In the genomic region with DNA sequence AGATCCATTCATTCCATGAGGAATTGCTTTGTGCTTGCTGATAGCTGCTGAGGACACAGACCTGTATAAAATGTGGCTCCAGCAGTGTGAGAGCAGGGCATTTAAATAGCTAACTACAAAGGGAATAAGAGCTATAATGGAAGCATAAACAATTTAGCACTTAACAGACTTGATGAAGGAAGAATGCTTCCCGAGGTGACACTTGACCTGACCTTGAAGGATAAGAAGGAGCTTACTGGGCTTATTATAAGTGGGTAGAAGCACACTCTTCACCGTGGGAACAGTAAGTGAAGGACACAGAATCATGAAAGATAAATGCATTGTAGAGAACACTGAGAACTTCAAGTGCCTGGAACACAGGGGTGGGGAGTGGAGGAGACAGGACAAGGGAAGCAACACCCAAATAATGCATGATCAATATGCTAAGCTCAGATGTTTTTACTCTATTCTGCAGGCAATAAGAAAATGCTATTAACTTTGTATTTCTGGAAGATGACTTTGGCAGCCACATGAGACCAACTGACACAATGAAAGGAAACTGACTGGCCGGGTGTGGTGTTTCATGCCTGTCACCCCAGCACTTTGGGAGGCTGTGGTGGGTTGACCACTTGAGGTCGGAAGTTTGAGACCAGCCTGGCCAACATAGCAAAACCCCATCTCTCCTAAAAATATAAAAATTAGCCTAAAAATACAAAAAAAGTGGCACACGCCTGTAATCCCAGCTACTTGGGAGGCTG, we compare ENCODE assay signal across 22 cellular contexts.
DNase-seq lines count a peak whose midpoint lies in the region; ATAC-seq and TF ChIP-seq lines count a peak whose summit lies in the region.
"Had no signal": no experiment of that assay in that cellular context is flagged by ENCODE, and none has a peak within 500 bp of the region (broad histone marks: within the 10 kb centered on the region; RNA-seq: fewer than 3 reads in every experiment).

No MANE protein-coding gene starts in this region.

- no peak overlapping the region for H3K9ac ChIP-seq in mesenchymal stem cell (ENCODE audit: low read length)

- H3K36me3 ChIP-seq in heart left ventricle (no peaks in the 10 kb centered on the region), right atrium auricular region (no peaks in the 10 kb centered on the region), mesenchymal stem cell (ENCODE audit: control insufficient read depth in 1 of 2, insufficient read depth in 2 of 2, low read depth in 1 of 2, low read length in 2 of 2) (no peaks in the 10 kb centered on the region), ovary (no peaks in the 10 kb centered on the region)
- H3K36me3 ChIP-seq: BE2C, MG63 had no signal

- no peak overlapping the region for H3K23ac ChIP-seq in mesenchymal stem cell (ENCODE audit: low read length in 2 of 2)

- H3K36me3 Mint-ChIP-seq in T-helper 17 cell (ENCODE audit: low read depth) = no peaks in the 10 kb centered on the region
- H3K36me3 Mint-ChIP-seq in nephron progenitor cell (ENCODE audit: low read depth) = peaks cover 7% of the 10 kb centered on the region
- no peaks in the 10 kb centered on the region for H3K36me3 Mint-ChIP-seq in type B pancreatic cell

- no peak overlapping the region for H3K4ac ChIP-seq in mesenchymal stem cell (ENCODE audit: low read depth in 1 of 2, low read length in 2 of 2)

- H3K27ac ChIP-seq in heart left ventricle = peak overlapping the region in 11 of 12 donors; percentile 15 to 73 (median 59)
- H3K27ac ChIP-seq in right atrium auricular region = peak overlapping the region in 1 of 2 donors; percentile 12
- H3K27ac ChIP-seq in mesenchymal stem cell (ENCODE audit: low read length, poor library complexity, severe bottlenecking) = no peak overlapping the region
- H3K27ac ChIP-seq in ovary = no peak overlapping the region
- H3K27ac ChIP-seq: A549 had no signal

- DNase-seq in heart left ventricle = peak in 3 of 5 donors; percentile 20 to 40 (median 30)
- no peak for DNase-seq in right atrium auricular region (ENCODE audit: low spot score)
- DNase-seq in T-helper 17 cell = no peak
- peak; percentile 44 for DNase-seq in mesenchymal stem cell
- no peak for DNase-seq in occipital lobe (lab: John Stamatoyannopoulos, UW)
- no peak for DNase-seq in ovary
- no peak for DNase-seq in nephron progenitor cell
- DNase-seq in type B pancreatic cell (ENCODE audit: extremely low spot score, unreplicated experiment) = no peak
- DNase-seq: BE2C, DMS79, Kasumi-1, MG63, NCI-H1048, NCI-H2029, NCI-H2171, NCI-H345, NCI-H526, PC-3, RPMI8226 had no signal

- peaks cover 21% of the 10 kb centered on the region for H3K79me1 ChIP-seq in mesenchymal stem cell (replicated peaks; ENCODE audit: low read length, poor library complexity, severe bottlenecking)

- no peak overlapping the region for H2BK12ac ChIP-seq in mesenchymal stem cell (ENCODE audit: low read length in 2 of 2)

- no peak overlapping the region for H2BK120ac ChIP-seq in mesenchymal stem cell (ENCODE audit: low read depth, low read length)

- no peak overlapping the region for H2BK5ac ChIP-seq in mesenchymal stem cell (ENCODE audit: low read depth, low read length, poor library complexity, severe bottlenecking)

- H3K9me3 Mint-ChIP-seq in nephron progenitor cell (peaks cover 3% of the 10 kb centered on the region), type B pancreatic cell (peaks cover 15% of the 10 kb centered on the region)

- no peak overlapping the region for H2AK5ac ChIP-seq in mesenchymal stem cell (ENCODE audit: low read length, severe bottlenecking)

- no peak overlapping the region for H2AFZ ChIP-seq in mesenchymal stem cell (ENCODE audit: low read depth, low read length)

- H3K27ac Mint-ChIP-seq in T-helper 17 cell (peak overlapping the region; percentile 86), nephron progenitor cell (no peak overlapping the region), type B pancreatic cell (no peak overlapping the region)

- TF ChIP-seq CTCF in heart left ventricle (IDR thresholded peaks at IDR 0.05) = no peak
- TF ChIP-seq CTCF in right atrium auricular region (IDR thresholded peaks at IDR 0.05) = no peak
- TF ChIP-seq CTCF in ovary (IDR thresholded peaks at IDR 0.05) = no peak
- TF ChIP-seq CTCF in nephron progenitor cell (IDR thresholded peaks at IDR 0.05) = no peak
- TF ChIP-seq CTCF in type B pancreatic cell (conservative IDR thresholded peaks at IDR 0.05) = no peak

- H3K4me2 ChIP-seq in mesenchymal stem cell (ENCODE audit: low read length, poor library complexity, severe bottlenecking) = no peak overlapping the region
- H3K4me2 ChIP-seq: A549 had no signal

- no peak overlapping the region for H4K8ac ChIP-seq in mesenchymal stem cell (ENCODE audit: low read length)

- TF ChIP-seq EP300 in ovary (IDR thresholded peaks at IDR 0.05) = no peak

- no peak overlapping the region for H2BK15ac ChIP-seq in mesenchymal stem cell (ENCODE audit: low read depth, poor library complexity, severe bottlenecking)

- H4K91ac ChIP-seq in mesenchymal stem cell (ENCODE audit: low read length) = no peak overlapping the region

- 46 to 60% (median 55%) methylated on average over 5 of the region's 5 CpGs for WGBS in heart left ventricle, 4 donors
- WGBS in mesenchymal stem cell = 51% methylated on average over 4 of the region's 5 CpGs
- WGBS in ovary, 3 donors = 56 to 59% (median 56%) methylated on average over 5 of the region's 5 CpGs

- H3K9me3 ChIP-seq in heart left ventricle = no peaks in the 10 kb centered on the region
- no peaks in the 10 kb centered on the region for H3K9me3 ChIP-seq in right atrium auricular region
- H3K9me3 ChIP-seq in T-helper 17 cell (ENCODE audit: control insufficient read depth, low read length, poor library complexity, severe bottlenecking) = no peaks in the 10 kb centered on the region
- H3K9me3 ChIP-seq in mesenchymal stem cell (ENCODE audit: control insufficient read depth, low read length) = no peaks in the 10 kb centered on the region
- no peaks in the 10 kb centered on the region for H3K9me3 ChIP-seq in ovary
- H3K9me3 ChIP-seq: A549, BE2C, MG63 had no signal

- intact Hi-C loops in heart left ventricle (cut with DNase I) = loop anchor here in 2 of 10 donors (10.0 kb wide), 1 partner anchor 86 kb away; the partner anchor contains the start of gene EPB41L2 (in 2 of the 2)
- intact Hi-C loops in ovary (cut with DNase I) = no loop called here

- H3K27me3 Mint-ChIP-seq in T-helper 17 cell = no peaks in the 10 kb centered on the region
- no peaks in the 10 kb centered on the region for H3K27me3 Mint-ChIP-seq in nephron progenitor cell (ENCODE audit: low read depth, poor library complexity)
- H3K27me3 Mint-ChIP-seq in type B pancreatic cell = no peaks in the 10 kb centered on the region

- H3K4me3 Mint-ChIP-seq in T-helper 17 cell (no peak overlapping the region), nephron progenitor cell (no peak overlapping the region), type B pancreatic cell (no peak overlapping the region)

- peaks cover 14% of the 10 kb centered on the region for H3K4me1 Mint-ChIP-seq in T-helper 17 cell
- H3K4me1 Mint-ChIP-seq in nephron progenitor cell = peaks cover 26% of the 10 kb centered on the region
- peaks cover 13% of the 10 kb centered on the region for H3K4me1 Mint-ChIP-seq in type B pancreatic cell (ENCODE audit: unreplicated experiment)

- H3K14ac ChIP-seq in mesenchymal stem cell (ENCODE audit: low read length in 2 of 2) = no peak overlapping the region

- H3K18ac ChIP-seq in mesenchymal stem cell (ENCODE audit: low read depth in 1 of 2, low read length in 2 of 2) = no peak overlapping the region

- H3K27me3 ChIP-seq in heart left ventricle (no peaks in the 10 kb centered on the region), right atrium auricular region (no peaks in the 10 kb centered on the region), mesenchymal stem cell (ENCODE audit: control insufficient read depth in 1 of 2, insufficient read depth in 1 of 2, low read length in 2 of 2) (no peaks in the 10 kb centered on the region), ovary (no peaks in the 10 kb centered on the region)
- H3K27me3 ChIP-seq: BE2C, MG63 had no signal

- H3K4me1 ChIP-seq in heart left ventricle (peaks cover 0 to 56% (median 27%) of the 10 kb centered on the region in 12 donors), right atrium auricular region (peaks cover 0 to 39% of the 10 kb centered on the region in 2 donors), mesenchymal stem cell (ENCODE audit: control insufficient read depth, insufficient read depth, low read depth, low read length) (no peaks in the 10 kb centered on the region), ovary (ENCODE audit: insufficient read depth) (peaks cover 14% of the 10 kb centered on the region)
- H3K4me1 ChIP-seq: BE2C had no signal

- ATAC-seq in heart left ventricle = peak; percentile 44 to 79 (median 57)
- ATAC-seq in T-helper 17 cell = no peak
- ATAC-seq: A549, HCT116, PC-3, SK-N-SH treated with all-trans-retinoic acid at 6 μM for 48 hours had no signal

- H3K4me3 ChIP-seq in heart left ventricle = no peak overlapping the region
- no peak overlapping the region for H3K4me3 ChIP-seq in right atrium auricular region
- no peak overlapping the region for H3K4me3 ChIP-seq in mesenchymal stem cell (ENCODE audit: insufficient read depth in 1 of 2, low read depth in 1 of 2, low read length in 2 of 2)
- no peak overlapping the region for H3K4me3 ChIP-seq in ovary
- H3K4me3 ChIP-seq: A549, MG63 had no signal

- no peak for TF ChIP-seq POLR2A in heart left ventricle (IDR thresholded peaks at IDR 0.05)
- TF ChIP-seq POLR2A in ovary (IDR thresholded peaks at IDR 0.05) = no peak

Comparison
In these comparisons a context has a peak if more than half of its experiments do, and no peak if none do; other contexts are left out.
1. DNase-seq: peak in heart left ventricle (3 of 5) and mesenchymal stem cell (single experiment); none in right atrium auricular region (single experiment), T-helper 17 cell (0 of 3), occipital lobe (single experiment), ovary (0 of 5), nephron progenitor cell (single experiment) and type B pancreatic cell (single experiment).
2. H3K27ac ChIP-seq: peak in heart left ventricle (11 of 12); none in mesenchymal stem cell (single experiment) and ovary (0 of 2).